ENCODE assay signal across 8 cellular contexts in the genomic region with DNA sequence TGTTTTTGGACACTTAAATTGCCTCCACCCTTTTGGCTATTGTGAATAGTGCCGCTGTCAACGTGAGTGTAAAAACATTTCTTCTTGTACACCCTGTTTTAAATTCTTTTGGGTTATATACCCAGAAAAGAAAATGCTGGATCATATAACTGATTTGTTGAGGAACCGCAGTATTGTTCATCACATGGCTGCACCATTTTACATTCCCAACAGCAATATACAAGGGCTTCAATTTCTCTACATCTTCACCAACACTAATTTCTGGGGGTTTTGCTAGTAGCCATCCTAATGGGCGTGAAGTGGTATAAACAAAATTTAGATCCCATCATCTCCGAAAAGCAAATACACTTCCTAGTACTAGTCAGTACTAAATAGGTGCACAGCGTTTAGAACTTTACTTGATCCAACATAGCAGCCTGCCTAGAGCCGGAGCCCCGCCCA. TPM values are rescaled to one million over a fixed set of nuclear protein-coding genes. Genes with fewer than 3 reads are reported as not detected.
DNase-seq lines count a peak whose midpoint lies in the region; ATAC-seq and TF ChIP-seq lines count a peak whose summit lies in the region.

No MANE protein-coding gene starts in this region.

- H4K20me1 ChIP-seq in DOHH2 (ENCODE audit: control insufficient read depth, insufficient read depth, low read depth, low read length): no peaks in the 10 kb centered on the region

- H3K4me2 ChIP-seq in DOHH2 (ENCODE audit: low read length): peak overlapping the region; percentile 73

- no peaks in the 10 kb centered on the region for H3K27me3 Mint-ChIP-seq in endodermal cell (ENCODE audit: insufficient read depth)

- peaks cover 10% of the 10 kb centered on the region for H3K79me2 ChIP-seq in DOHH2 (ENCODE audit: control insufficient read depth, low read length)

- H3K27me3 ChIP-seq in DOHH2 (ENCODE audit: control insufficient read depth, low read length): no peaks in the 10 kb centered on the region
- H3K27me3 ChIP-seq in endodermal cell (ENCODE audit: control insufficient read depth, insufficient read depth, low read length, poor library complexity, severe bottlenecking): no peaks in the 10 kb centered on the region
- no peaks in the 10 kb centered on the region for H3K27me3 ChIP-seq in ovary

- no peak for TF ChIP-seq CTCF in DOHH2 (IDR thresholded peaks at IDR 0.05; ENCODE audit: low read depth, low read length, poor library complexity, severe bottlenecking)
- no peak for TF ChIP-seq CTCF in NB4 (IDR thresholded peaks at IDR 0.05; ENCODE audit: low read depth, low read length)
- no peak for TF ChIP-seq CTCF in endodermal cell (conservative IDR thresholded peaks at IDR 0.05)
- TF ChIP-seq CTCF in ovary (IDR thresholded peaks at IDR 0.05): no peak

- TF ChIP-seq POLR2A in NB4 (IDR thresholded peaks at IDR 0.05; ENCODE audit: extremely low read depth, insufficient read length): no peak
- TF ChIP-seq POLR2A in ovary (IDR thresholded peaks at IDR 0.05): no peak

- peak overlapping the region; percentile 81 for H3K4me3 Mint-ChIP-seq in endodermal cell

- H3K9me3 Mint-ChIP-seq in endodermal cell: no peaks in the 10 kb centered on the region

- intact Hi-C loops in ovary (cut with DNase I): no loop called here

- WGBS in endodermal cell (ENCODE audit: insufficient coverage in 1 of 2, insufficient read length in 1 of 2), 2 experiments: 13 to 22% methylated on average over 3 to 8 of the region's 8 CpGs
- 9 to 13% (median 12%) methylated on average over 8 of the region's 8 CpGs for WGBS in ovary, 3 donors

- peaks cover 13% of the 10 kb centered on the region for H3F3A ChIP-seq in DOHH2 (ENCODE audit: control insufficient read depth, insufficient read depth)

- H3K36me3 ChIP-seq in DOHH2 (ENCODE audit: control insufficient read depth, low read length) (peaks cover 17% of the 10 kb centered on the region), endodermal cell (ENCODE audit: control insufficient read depth, insufficient read depth, low read length) (peaks cover 17% of the 10 kb centered on the region), ovary (no peaks in the 10 kb centered on the region)

- peaks cover 8% of the 10 kb centered on the region for H3K36me3 Mint-ChIP-seq in endodermal cell (ENCODE audit: low read depth)

- H3K4me1 Mint-ChIP-seq in endodermal cell: peaks cover 14% of the 10 kb centered on the region

- H3K4me1 ChIP-seq in DOHH2 (ENCODE audit: control insufficient read depth, low read length): peaks cover 32% of the 10 kb centered on the region
- H3K4me1 ChIP-seq in endodermal cell (ENCODE audit: control insufficient read depth, insufficient read depth, low read length): no peaks in the 10 kb centered on the region
- H3K4me1 ChIP-seq in ovary (ENCODE audit: insufficient read depth): peaks cover 2% of the 10 kb centered on the region

- peak overlapping the region; percentile 56 for H3K9ac ChIP-seq in endodermal cell (ENCODE audit: extremely low read depth, low read length, poor library complexity, severe bottlenecking)

- TF ChIP-seq EP300 in ovary (IDR thresholded peaks at IDR 0.05): no peak

- no peak for ATAC-seq in GM19023 (IDR thresholded peaks at IDR 0.05; ENCODE audit: unreplicated experiment)

- H3K27ac ChIP-seq in DOHH2 (ENCODE audit: low read depth, low read length): peak overlapping the region; percentile 61
- H3K27ac ChIP-seq in endodermal cell (ENCODE audit: low read depth, low read length): peak overlapping the region; percentile 97
- peak overlapping the region; percentile 66 to 89 for H3K27ac ChIP-seq in ovary

- H3K9me3 ChIP-seq in DOHH2 (ENCODE audit: control insufficient read depth, insufficient read depth, low read length) (no peaks in the 10 kb centered on the region), endodermal cell (ENCODE audit: control insufficient read depth, low read length) (no peaks in the 10 kb centered on the region), ovary (no peaks in the 10 kb centered on the region)

- peak overlapping the region; percentile 92 for H3K27ac Mint-ChIP-seq in endodermal cell

- H3K4me3 ChIP-seq in DOHH2 (ENCODE audit: low read length) (peak overlapping the region; percentile 100), NB4 (ENCODE audit: low read depth, low read length) (peak overlapping the region; percentile 87), endodermal cell (ENCODE audit: low read length) (peak overlapping the region; percentile 98), ovary (peak overlapping the region; percentile 66)

- H3K9me2 ChIP-seq in DOHH2 (replicated peaks; ENCODE audit: control insufficient read depth, low read length): no peaks in the 10 kb centered on the region

- DNase-seq in NB4 (ENCODE audit: low read depth): no peak
- DNase-seq in endodermal cell: no peak
- no peak for DNase-seq in ovary
- DNase-seq in NCI-H2171 treated with DMSO at 0.1 percent for 48 hours (lab: John Stamatoyannopoulos, UW): no peak
- DNase-seq in NCI-H345 treated with DMSO at 0.1 percent for 48 hours (lab: John Stamatoyannopoulos, UW; ENCODE audit: unreplicated experiment): no peak
- DNase-seq in NCI-H226: no peak

RNA-seq across cellular contexts. Expression of gene BPHL, which starts 0.6 kb away (rescaled TPM):
- 10 to 100 TPM; 42.8 to 42.9 TPM for total RNA-seq in endodermal cell
- 33.5 TPM for polyA plus RNA-seq in endodermal cell (2013, experiment 1 of 2)
- 32.0 TPM for polyA plus RNA-seq in endodermal cell (2013, experiment 2 of 2)
- total RNA-seq in ovary: 10 to 100 TPM in 6 of 7 donors, 1 to 10 TPM in 1; 6.1 to 18.0 (median 13.9) TPM
- polyA plus RNA-seq in ovary: 10 to 100 TPM; 10.4 to 23.7 TPM

RNA-seq across cellular contexts. Expression of gene TUBB2A, which starts 39.4 kb away (rescaled TPM):
- 100 to 1,000 TPM; 262 to 297 TPM for total RNA-seq in endodermal cell
- 327 TPM for polyA plus RNA-seq in endodermal cell (2013, experiment 1 of 2)
- 301 TPM for polyA plus RNA-seq in endodermal cell (2013, experiment 2 of 2)
- total RNA-seq in ovary: 10 to 100 TPM in 6 of 7 donors, 1 to 10 TPM in 1; 9.8 to 32.7 (median 18.0) TPM
- polyA plus RNA-seq in ovary: 1 to 10 TPM; 5.7 to 9.3 TPM

RNA-seq across cellular contexts. Expression of gene RIPK1, which starts 49.6 kb away (rescaled TPM):
- total RNA-seq in endodermal cell: 10 to 100 TPM; 10.2 to 18.7 TPM
- polyA plus RNA-seq in endodermal cell (2013, experiment 1 of 2): 10.6 TPM
- 10.9 TPM for polyA plus RNA-seq in endodermal cell (2013, experiment 2 of 2)
- total RNA-seq in ovary: 10 to 100 TPM; 10.5 to 16.2 (median 15.1) TPM
- polyA plus RNA-seq in ovary: 10 to 100 TPM; 10.4 to 29.1 TPM

Comparison
In these comparisons a context has a peak if more than half of its experiments do, and no peak if none do; other contexts are left out.
1. RNA of gene TUBB2A, which starts 39.4 kb away (total RNA-seq): 262 to 297 TPM in endodermal cell; 9.8 to 32.7 TPM in ovary; every median in the first group is over 4 times any median in the second.
2. Peak in every context shown above with its lines, with median percentiles within 50 percentile points of each other: H3K27ac ChIP-seq and H3K4me3 ChIP-seq.